13 cellular contexts compared by ENCODE assay signal in the genomic region with DNA sequence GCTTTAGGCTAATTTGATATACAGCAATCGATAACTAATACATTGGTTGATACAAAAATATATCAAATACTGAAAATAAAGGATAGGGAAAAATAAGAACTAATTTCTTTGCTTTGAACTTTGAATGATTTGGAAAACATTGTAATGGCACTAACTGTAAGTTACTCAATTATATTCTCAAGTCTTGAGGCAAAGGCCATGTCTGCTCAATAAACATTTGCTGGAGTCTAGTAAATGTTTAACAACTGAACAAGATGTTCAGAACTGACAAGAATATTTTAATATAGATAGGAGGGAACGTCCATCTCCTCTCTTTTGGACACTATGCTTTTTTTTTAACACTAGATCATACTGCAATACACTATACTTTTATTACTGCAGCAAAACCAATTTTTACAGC.
"Had no signal": no experiment of that assay in that cellular context is flagged by ENCODE, and none has a peak within 500 bp of the region (broad histone marks: within the 10 kb centered on the region; RNA-seq: fewer than 3 reads in every experiment).

No MANE protein-coding gene starts in this region.

- H3K9me3 Mint-ChIP-seq: activated naive CD8-positive, alpha-beta T cell treated with anti-CD3 and anti-CD28 coated beads for 36 hours; activated T-cell treated with anti-CD3 and anti-CD28 coated beads, Interleukin-2, amount 50 U/mL, for 24 hours; memory B cell; T-helper 2 cell treated with Interferon-gamma antibody and Interleukin-4, amounts not matched to agents 5 μg/mL and 100 μg/mL, for 36 hours had no signal

- H3K36me3 ChIP-seq: uterus had no signal

- H3K4me3 ChIP-seq: esophagus squamous epithelium, smooth muscle cell, uterus had no signal

- H3K4me3 Mint-ChIP-seq: T-helper 2 cell treated with Interferon-gamma antibody and Interleukin-4, amounts not matched to agents 5 μg/mL and 100 μg/mL, for 36 hours had no signal

- H3K27ac Mint-ChIP-seq: activated CD8-positive, alpha-beta memory T cell treated with anti-CD3 and anti-CD28 coated beads, Interleukin-2, amount 10 ng/mL, durations not matched to agents 7 days and 5 days; T-helper 2 cell treated with Interferon-gamma antibody and Interleukin-4, amounts not matched to agents 5 μg/mL and 100 μg/mL, for 36 hours had no signal

- DNase-seq: activated CD4-positive, alpha-beta T cell treated with anti-CD3 and anti-CD28 coated beads, Interleukin-2, amount 50 U/mL, for 48 hours; activated CD8-positive, alpha-beta memory T cell treated with anti-CD3 and anti-CD28 coated beads, Interleukin-2, amount 10 ng/mL, durations not matched to agents 7 days and 5 days; activated effector memory CD4-positive, alpha-beta T cell treated with anti-CD3 and anti-CD28 coated beads, Interleukin-2, amount 50 U/mL, for 16 hours; activated naive CD8-positive, alpha-beta T cell treated with anti-CD3 and anti-CD28 coated beads for 36 hours; activated T-cell treated with anti-CD3 and anti-CD28 coated beads, Interleukin-2, amount 50 U/mL, for 24 hours; anterior cingulate cortex; esophagus squamous epithelium; uterus had no signal

- ATAC-seq: activated CD4-positive, CD25-positive, alpha-beta regulatory T cell treated with anti-CD3 and anti-CD28 coated beads, Interleukin-2, amount 50 U/mL, for 24 hours; activated CD8-positive, alpha-beta memory T cell treated with anti-CD3 and anti-CD28 coated beads, Interleukin-2, amount 10 ng/mL, durations not matched to agents 7 days and 5 days had no signal

- H3K27me3 Mint-ChIP-seq: activated CD8-positive, alpha-beta memory T cell treated with anti-CD3 and anti-CD28 coated beads, Interleukin-2, amount 10 ng/mL, durations not matched to agents 7 days and 5 days; activated T-cell treated with anti-CD3 and anti-CD28 coated beads, Interleukin-2, amount 50 U/mL, for 24 hours; memory B cell had no signal

- H3K9me3 ChIP-seq: esophagus squamous epithelium, uterus had no signal

- FAIRE-seq: bronchial epithelial cell had no signal
